ENCODE assay signal across 28 cellular contexts in genomic region chr10:129369566-129369965, GRCh38.
"Had no signal": no experiment of that assay in that cellular context is flagged by ENCODE, and none has a peak within 500 bp of the region (broad histone marks: within the 10 kb centered on the region; RNA-seq: fewer than 3 reads in every experiment).

No MANE protein-coding gene starts in this region.

- H3K36me3 ChIP-seq: left lung, lower lobe of right lung, neutrophil, right atrium auricular region, right lobe of liver, stomach, thyroid gland, transverse colon, upper lobe of left lung had no signal

- H3K27me3 ChIP-seq: right atrium auricular region, right lobe of liver, testis, thyroid gland, transverse colon, upper lobe of left lung had no signal

- H3K4me1 Mint-ChIP-seq: neural crest cell; stimulated activated naive B cell treated with anti-CD40 and anti-IgM and Interleukin-4, amounts not matched to agents 10 μg/mL and 1 μg/mL and 100 μg/mL, for 72 hours had no signal

- H3K4me3 Mint-ChIP-seq: naive thymus-derived CD8-positive, alpha-beta T cell; nephron; neural crest cell; stimulated activated naive B cell treated with anti-CD40 and anti-IgM and Interleukin-4, amounts not matched to agents 10 μg/mL and 1 μg/mL and 100 μg/mL, for 72 hours had no signal

- DNase-seq: hippocampal formation; kidney glomerular epithelial cell; left cardiac atrium; left lung; lower lobe of right lung; mammary epithelial cell; mesenchymal stem cell; naive thymus-derived CD8-positive, alpha-beta T cell; occipital lobe; psoas muscle; right lobe of liver; stimulated activated CD4-positive, alpha-beta T cell treated with anti-CD3 and anti-CD28 coated beads, Interleukin-12 subunit alpha, Interleukin-12 subunit beta, amount 100 ng/mL, for 4 hours; stimulated activated CD4-positive, alpha-beta T cell treated with anti-CD3 and anti-CD28 coated beads, Interleukin-15, amount 100 ng/mL, for 24 hours; stimulated activated CD4-positive, alpha-beta T cell treated with anti-CD3 and anti-CD28 coated beads, Interleukin-2, amount 100 ng/mL, for 24 hours; stimulated activated CD4-positive, alpha-beta T cell treated with anti-CD3 and anti-CD28 coated beads, Interleukin-4, amount 100 ng/mL, for 1 hour; stimulated activated naive B cell treated with anti-CD40 and anti-IgM and Interleukin-4, amounts not matched to agents 10 μg/mL and 1 μg/mL and 100 μg/mL, for 72 hours; stimulated activated naive CD8-positive, alpha-beta T cell treated with anti-CD3 and anti-CD28 coated beads, Interleukin-15, Interleukin-2, amounts not matched to agents 100 U/mL and 50 U/mL, for 24 hours; stomach; testis; thyroid gland; transverse colon had no signal

- H3K4me1 ChIP-seq: left lung, lower lobe of right lung, parathyroid adenoma, psoas muscle, right atrium auricular region, right lobe of liver, stomach, testis, thyroid gland, transverse colon, upper lobe of left lung had no signal

- H3K9me3 ChIP-seq: left lung, lower lobe of right lung, neutrophil, psoas muscle, right atrium auricular region, right lobe of liver, stomach, testis, thyroid gland, transverse colon, upper lobe of left lung had no signal

- H3K9me3 Mint-ChIP-seq: naive thymus-derived CD8-positive, alpha-beta T cell; nephron; neural crest cell; stimulated activated naive B cell treated with anti-CD40 and anti-IgM and Interleukin-4, amounts not matched to agents 10 μg/mL and 1 μg/mL and 100 μg/mL, for 72 hours had no signal

- H3K27ac Mint-ChIP-seq: nephron; stimulated activated naive B cell treated with anti-CD40 and anti-IgM and Interleukin-4, amounts not matched to agents 10 μg/mL and 1 μg/mL and 100 μg/mL, for 72 hours had no signal

- H3K27ac ChIP-seq: left lung, lower lobe of right lung, neutrophil, parathyroid adenoma, psoas muscle, right atrium auricular region, right lobe of liver, stomach, testis, thyroid gland, transverse colon, upper lobe of left lung had no signal

- ATAC-seq: left cardiac atrium; left lung; lower lobe of right lung; naive thymus-derived CD8-positive, alpha-beta T cell; psoas muscle; right lobe of liver; stimulated activated naive B cell treated with anti-CD40 and anti-IgM and Interleukin-4, amounts not matched to agents 10 μg/mL and 1 μg/mL and 100 μg/mL, for 72 hours; stimulated activated naive CD8-positive, alpha-beta T cell treated with anti-CD3 and anti-CD28 coated beads, Interleukin-15, Interleukin-2, amounts not matched to agents 100 U/mL and 50 U/mL, for 24 hours had no signal

- H3K4me3 ChIP-seq: left lung, lower lobe of right lung, psoas muscle, right atrium auricular region, right lobe of liver, smooth muscle cell, stomach, testis, thyroid gland, transverse colon, upper lobe of left lung had no signal

- H3K36me3 Mint-ChIP-seq: naive thymus-derived CD8-positive, alpha-beta T cell; stimulated activated naive B cell treated with anti-CD40 and anti-IgM and Interleukin-4, amounts not matched to agents 10 μg/mL and 1 μg/mL and 100 μg/mL, for 72 hours had no signal
